In genomic region chr2:223801702-223802101, GRCh38 we compare ENCODE assay signal across 22 cellular contexts.
"Had no signal": no experiment of that assay in that cellular context is flagged by ENCODE, and none has a peak within 500 bp of the region (broad histone marks: within the 10 kb centered on the region; RNA-seq: fewer than 3 reads in every experiment).

No MANE protein-coding gene starts in this region.

- DNase-seq: activated CD4-positive, alpha-beta T cell treated with anti-CD3 and anti-CD28 coated beads for 1 hour; activated CD8-positive, alpha-beta memory T cell treated with anti-CD3 and anti-CD28 coated beads, Interleukin-2, amount 50 U/mL, for 4 hours; activated CD8-positive, alpha-beta T cell treated with anti-CD3 and anti-CD28 coated beads for 36 hours; activated naive CD4-positive, alpha-beta T cell; activated naive CD8-positive, alpha-beta T cell treated with anti-CD3 and anti-CD28 coated beads, Interleukin-2, amount 10 ng/mL, durations not matched to agents 7 days and 5 days; brain microvascular endothelial cell; cerebellar nuclear complex; effector memory CD4-positive, alpha-beta T cell; foreskin fibroblast; glutamatergic neuron; kidney glomerular epithelial cell; left ventricle myocardium superior; nucleus accumbens; stimulated activated CD4-positive, alpha-beta T cell treated with anti-CD3 and anti-CD28 coated beads, Interleukin-2, amount 100 ng/mL, for 48 hours; stimulated activated naive CD4-positive, alpha-beta T cell; uterus had no signal

- H3K36me3 ChIP-seq: brain microvascular endothelial cell, right atrium auricular region, tibial nerve, uterus had no signal

- H3K4me3 Mint-ChIP-seq: activated CD8-positive, alpha-beta T cell treated with anti-CD3 and anti-CD28 coated beads for 36 hours; activated naive CD8-positive, alpha-beta T cell treated with anti-CD3 and anti-CD28 coated beads, Interleukin-2, amount 10 ng/mL, durations not matched to agents 7 days and 5 days; dendritic cell treated with granulocyte-macrophage colony-stimulating factor and Interleukin-4, amounts not matched to agents 40 ng/mL and 50 ng/mL, for 4 days; nephron; T-helper 2 cell treated with Interferon-gamma antibody and Interleukin-4, amounts not matched to agents 5 μg/mL and 100 μg/mL, for 36 hours had no signal

- H3K4me1 ChIP-seq: right atrium auricular region, tibial nerve, uterus had no signal

- H3K9me3 Mint-ChIP-seq: activated CD8-positive, alpha-beta T cell treated with anti-CD3 and anti-CD28 coated beads for 36 hours; activated naive CD8-positive, alpha-beta T cell treated with anti-CD3 and anti-CD28 coated beads, Interleukin-2, amount 10 ng/mL, durations not matched to agents 7 days and 5 days; dendritic cell treated with granulocyte-macrophage colony-stimulating factor and Interleukin-4, amounts not matched to agents 40 ng/mL and 50 ng/mL, for 4 days; nephron; T-helper 2 cell treated with Interferon-gamma antibody and Interleukin-4, amounts not matched to agents 5 μg/mL and 100 μg/mL, for 36 hours had no signal

- H3K4me3 ChIP-seq: right atrium auricular region, tibial nerve, uterus had no signal

- H3K27me3 Mint-ChIP-seq: activated CD8-positive, alpha-beta T cell treated with anti-CD3 and anti-CD28 coated beads for 36 hours; activated naive CD8-positive, alpha-beta T cell treated with anti-CD3 and anti-CD28 coated beads, Interleukin-2, amount 10 ng/mL, durations not matched to agents 7 days and 5 days; dendritic cell treated with granulocyte-macrophage colony-stimulating factor and Interleukin-4, amounts not matched to agents 40 ng/mL and 50 ng/mL, for 4 days; progenitor cell of endocrine pancreas had no signal

- ATAC-seq: activated CD8-positive, alpha-beta T cell treated with anti-CD3 and anti-CD28 coated beads for 36 hours; left ventricle myocardium superior had no signal

- H3K27me3 ChIP-seq: brain microvascular endothelial cell, right atrium auricular region, tibial nerve, uterus had no signal

- H3K27ac Mint-ChIP-seq: activated CD8-positive, alpha-beta T cell treated with anti-CD3 and anti-CD28 coated beads for 36 hours; activated naive CD8-positive, alpha-beta T cell treated with anti-CD3 and anti-CD28 coated beads, Interleukin-2, amount 10 ng/mL, durations not matched to agents 7 days and 5 days; dendritic cell treated with granulocyte-macrophage colony-stimulating factor and Interleukin-4, amounts not matched to agents 40 ng/mL and 50 ng/mL, for 4 days; nephron; progenitor cell of endocrine pancreas; T-helper 2 cell treated with Interferon-gamma antibody and Interleukin-4, amounts not matched to agents 5 μg/mL and 100 μg/mL, for 36 hours had no signal

- H3K9me3 ChIP-seq: right atrium auricular region, tibial nerve, uterus had no signal

- H3K27ac ChIP-seq: brain microvascular endothelial cell, right atrium auricular region, tibial nerve, uterus had no signal
